In genomic region chr15:75639191-75639708, GRCh38 we compare ENCODE assay signal across 1 cellular context.
A peak's percentile ranks its signal among the peaks of the same experiment; 100 is the strongest.
TF ChIP-seq lines count a peak whose summit lies in the region.

No MANE protein-coding gene starts in this region.

TF ChIP-seq in H1, 55 proteins besides CTCF, POLR2A, EP300 and RAD21:
- TF ChIP-seq MAX (IDR thresholded peaks at IDR 0.05) (peak; percentile 35; the same call in 1 of the 2 replicates), CREB1 (IDR thresholded peaks at IDR 0.05) (peak; percentile 13; the same call in 1 of the 2 replicates), SAP30 (IDR thresholded peaks at IDR 0.05; ENCODE audit: insufficient read depth, insufficient replicate concordance, low read length) (no peak), CBX5 (IDR thresholded peaks at IDR 0.05; ENCODE audit: low read depth, low read length) (no peak)
